Comparison of ENCODE assay signal across 2 cellular contexts in the genomic region with DNA sequence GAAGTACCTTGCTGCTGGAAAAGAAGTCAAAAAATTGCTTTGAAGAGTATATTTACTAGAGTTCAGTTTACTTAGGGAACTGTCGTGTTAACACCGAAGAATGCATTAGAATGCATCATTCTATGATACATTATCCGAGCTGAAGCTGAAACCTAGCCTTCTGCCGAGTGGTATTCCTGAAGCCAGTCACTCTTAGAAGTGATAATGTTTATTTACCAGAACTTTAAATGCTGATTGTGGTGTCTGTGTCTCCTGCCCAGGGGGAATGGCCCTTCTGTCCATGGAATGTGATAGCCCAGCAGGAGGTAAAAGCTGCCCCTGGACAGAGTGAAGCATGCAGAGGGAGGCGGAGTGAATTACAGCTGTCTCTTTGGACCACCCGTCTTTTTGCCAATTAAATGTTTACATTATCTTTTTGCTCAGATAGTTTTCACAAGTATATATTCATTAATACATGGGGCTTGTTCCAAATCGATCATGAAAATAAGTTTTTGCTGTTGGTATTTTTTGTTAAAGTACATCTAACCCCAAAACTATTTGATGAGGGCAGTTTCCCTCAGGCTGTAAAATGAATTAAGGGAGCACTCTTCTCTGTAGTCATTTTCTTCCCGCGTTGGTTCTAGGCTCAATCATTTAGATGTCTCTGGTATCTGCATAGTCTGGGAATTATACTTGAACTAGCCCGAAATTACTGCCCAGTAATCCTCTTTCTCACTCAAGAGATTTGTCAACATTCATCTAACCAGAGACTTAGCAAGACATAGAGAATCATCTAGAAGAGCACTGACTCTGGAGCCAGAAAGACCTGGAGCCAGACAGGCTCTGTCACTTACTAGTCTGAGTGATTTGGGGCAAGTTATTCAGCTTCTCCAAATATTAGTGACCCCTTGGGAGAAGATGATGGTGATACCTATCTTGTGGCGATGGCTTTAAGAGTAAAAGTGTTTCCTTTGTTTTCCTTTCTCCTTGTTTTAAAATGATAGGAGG.
A peak's percentile ranks its signal among the peaks of the same experiment; 100 is the strongest.
TF ChIP-seq lines count a peak whose summit lies in the region.

No MANE protein-coding gene starts in this region.

TF ChIP-seq in A549, 52 proteins besides CTCF, POLR2A, EP300 and RAD21:
- no peak for TF ChIP-seq CEBPB (IDR thresholded peaks at IDR 0.05)
- TF ChIP-seq, protein P1, sequence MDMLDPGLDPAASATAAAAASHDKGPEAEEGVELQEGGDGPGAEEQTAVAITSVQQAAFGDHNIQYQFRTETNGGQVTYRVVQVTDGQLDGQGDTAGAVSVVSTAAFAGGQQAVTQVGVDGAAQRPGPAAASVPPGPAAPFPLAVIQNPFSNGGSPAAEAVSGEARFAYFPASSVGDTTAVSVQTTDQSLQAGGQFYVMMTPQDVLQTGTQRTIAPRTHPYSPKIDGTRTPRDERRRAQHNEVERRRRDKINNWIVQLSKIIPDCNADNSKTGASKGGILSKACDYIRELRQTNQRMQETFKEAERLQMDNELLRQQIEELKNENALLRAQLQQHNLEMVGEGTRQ (IDR thresholded peaks at IDR 0.05), result no peak
- no peak for TF ChIP-seq TFCP2L1 (CRISPR knock-in tag; IDR thresholded peaks at IDR 0.05)
- TF ChIP-seq MAFK (IDR thresholded peaks at IDR 0.05; ENCODE audit: partially characterized antibody), result no peak
- no peak for TF ChIP-seq NR3C1 (IDR thresholded peaks at IDR 0.05)
- TF ChIP-seq NPAS2 (CRISPR knock-in tag; IDR thresholded peaks at IDR 0.05; ENCODE audit: borderline replicate concordance), result no peak
- no peak for TF ChIP-seq ZNF302 (CRISPR knock-in tag; IDR thresholded peaks at IDR 0.05)

TF ChIP-seq in H1, 55 proteins besides CTCF, POLR2A, EP300 and RAD21:
- TF ChIP-seq BACH1 (IDR thresholded peaks at IDR 0.05; ENCODE audit: low read length), result no peak
- peak; percentile 95 for TF ChIP-seq TEAD4 (IDR thresholded peaks at IDR 0.05; ENCODE audit: low read depth, low read length)
- peak; percentile 80 for TF ChIP-seq NANOG (IDR thresholded peaks at IDR 0.05; ENCODE audit: insufficient read depth, low read depth, low read length, poor library complexity, severe bottlenecking)
